Comparison of ENCODE assay signal across 8 cellular contexts in genomic region chr15:89654847-89655805, GRCh38. TPM values are rescaled to one million over a fixed set of nuclear protein-coding genes. Genes with fewer than 3 reads are reported as not detected.
DNase-seq lines count a peak whose midpoint lies in the region; ATAC-seq and TF ChIP-seq lines count a peak whose summit lies in the region.

Gene KIF7, minus strand, starts transcription at chr15:89655467. Its CDS starts 2,537 bp downstream, at chr15:89652930.

- H3K4me2 ChIP-seq in smooth muscle cell = peak within 1 kb of the TSS; percentile 97

- H3K79me2 ChIP-seq in smooth muscle cell (ENCODE audit: low read depth) = peaks cover 11% of the 10 kb centered on the region

- H3K27me3 ChIP-seq in brain microvascular endothelial cell (replicated peaks) = no peaks in the 10 kb centered on the region
- no peaks in the 10 kb centered on the region for H3K27me3 ChIP-seq in smooth muscle cell (ENCODE audit: low read depth)

- no peaks in the 10 kb centered on the region for H3K9me3 ChIP-seq in smooth muscle cell (replicated peaks; ENCODE audit: low read depth)

- peaks cover 3% of the 10 kb centered on the region for H3F3A ChIP-seq in smooth muscle cell (ENCODE audit: low read depth)

- peaks cover 7% of the 10 kb centered on the region for H3K4me1 ChIP-seq in smooth muscle cell (ENCODE audit: low read depth)

- H4K20me1 ChIP-seq in smooth muscle cell (ENCODE audit: low read depth) = peaks cover 6% of the 10 kb centered on the region

- H3K36me3 Mint-ChIP-seq in activated CD4-positive, alpha-beta T cell treated with anti-CD3 and anti-CD28 coated beads, Interleukin-2, amount 10 ng/mL, durations not matched to agents 24 days and 14 days (ENCODE audit: low read depth) = peaks cover 2% of the 10 kb centered on the region
- H3K36me3 Mint-ChIP-seq in immature natural killer cell = peaks cover 0 to 5% (median 0%) of the 10 kb centered on the region in 3 donors

- H3K27ac ChIP-seq in brain microvascular endothelial cell (no peak within 1 kb of the TSS), smooth muscle cell (ENCODE audit: low read depth) (no peak within 1 kb of the TSS)

- peak within 1 kb of the TSS; percentile 66 for H3K9ac ChIP-seq in smooth muscle cell (ENCODE audit: low read depth)

- peaks cover 15% of the 10 kb centered on the region for H3K4me1 Mint-ChIP-seq in activated CD4-positive, alpha-beta T cell treated with anti-CD3 and anti-CD28 coated beads, Interleukin-2, amount 10 ng/mL, durations not matched to agents 24 days and 14 days
- H3K4me1 Mint-ChIP-seq in immature natural killer cell = peaks cover 11 to 16% of the 10 kb centered on the region in 2 donors

- peak within 1 kb of the TSS; percentile 11 for H3K27ac Mint-ChIP-seq in activated CD4-positive, alpha-beta T cell treated with anti-CD3 and anti-CD28 coated beads, Interleukin-2, amount 10 ng/mL, durations not matched to agents 24 days and 14 days
- H3K27ac Mint-ChIP-seq in immature natural killer cell = peak within 1 kb of the TSS in 3 of 6 donors; percentile 22 to 62 (median 49)

- intact Hi-C loops in activated CD4-positive, alpha-beta T cell treated with anti-CD3 and anti-CD28 coated beads, Interleukin-2, amount 10 ng/mL, durations not matched to agents 24 days and 14 days (cut with micrococcal nuclease) = no loop called here

- no peak for ATAC-seq in HG03025 (IDR thresholded peaks at IDR 0.05; ENCODE audit: low FRiP score, unreplicated experiment)
- no peak for ATAC-seq in GM21367 (IDR thresholded peaks at IDR 0.05; ENCODE audit: unreplicated experiment)

- DNase-seq in activated CD4-positive, alpha-beta T cell treated with anti-CD3 and anti-CD28 coated beads, Interleukin-2, amount 10 ng/mL, durations not matched to agents 24 days and 14 days = peak; percentile 70
- no peak for DNase-seq in activated CD4-positive, alpha-beta T cell treated with anti-CD3 and anti-CD28 coated beads for 4 hours
- peak; percentile 86 for DNase-seq in NCI-H2227 (lab: John Stamatoyannopoulos, UW; ENCODE audit: unreplicated experiment)
- peak; percentile 16 for DNase-seq in brain microvascular endothelial cell
- DNase-seq in immature natural killer cell = peak; percentile 32 to 47 (median 38)
- DNase-seq in smooth muscle cell (lab: John Stamatoyannopoulos, UW; ENCODE audit: unreplicated experiment) = peak; percentile 36

- WGBS in smooth muscle cell (ENCODE audit: low lambda C conversion rate) = 2% methylated on average over 64 of the region's 87 CpGs

- H3K4me3 ChIP-seq in brain microvascular endothelial cell (ENCODE audit: low read depth, low read length) (peak within 1 kb of the TSS; percentile 73), smooth muscle cell (peak within 1 kb of the TSS; percentile 89)

- peak within 1 kb of the TSS; percentile 91 for H2AFZ ChIP-seq in smooth muscle cell (ENCODE audit: low read depth)

- in situ Hi-C loops in brain microvascular endothelial cell (cut with HindIII; ENCODE audit: low pct_ligation_motif_present, low sequenced_read_pairs) = no loop called here

- no peak for TF ChIP-seq CTCF in brain microvascular endothelial cell (IDR thresholded peaks at IDR 0.05; ENCODE audit: low read depth, low read length, missing control alignments)
- TF ChIP-seq CTCF in smooth muscle cell (IDR thresholded peaks at IDR 0.05; ENCODE audit: borderline replicate concordance, insufficient read depth, poor library complexity, severe bottlenecking) = no peak

- H3K4me3 Mint-ChIP-seq in activated CD4-positive, alpha-beta T cell treated with anti-CD3 and anti-CD28 coated beads, Interleukin-2, amount 10 ng/mL, durations not matched to agents 24 days and 14 days = peak within 1 kb of the TSS; percentile 82
- H3K4me3 Mint-ChIP-seq in immature natural killer cell = peak within 1 kb of the TSS; percentile 81 to 89 (median 84)

- no peaks in the 10 kb centered on the region for H3K9me3 Mint-ChIP-seq in activated CD4-positive, alpha-beta T cell treated with anti-CD3 and anti-CD28 coated beads, Interleukin-2, amount 10 ng/mL, durations not matched to agents 24 days and 14 days
- H3K9me3 Mint-ChIP-seq in immature natural killer cell = no peaks in the 10 kb centered on the region

- H3K27me3 Mint-ChIP-seq in activated CD4-positive, alpha-beta T cell treated with anti-CD3 and anti-CD28 coated beads, Interleukin-2, amount 10 ng/mL, durations not matched to agents 24 days and 14 days = peaks cover 48% of the 10 kb centered on the region
- H3K27me3 Mint-ChIP-seq in immature natural killer cell (ENCODE audit: low read depth in 3 of 3) = peaks cover 1 to 15% (median 4%) of the 10 kb centered on the region in 3 donors

- peaks cover 3% of the 10 kb centered on the region for H3K36me3 ChIP-seq in brain microvascular endothelial cell (replicated peaks)
- H3K36me3 ChIP-seq in smooth muscle cell (ENCODE audit: low read depth) = no peaks in the 10 kb centered on the region

RNA-seq across cellular contexts. Expression of gene KIF7, which starts in this region (rescaled TPM):
- 1.9 TPM in 2 replicates for total RNA-seq in activated CD4-positive, alpha-beta T cell treated with anti-CD3 and anti-CD28 coated beads, Interleukin-2, amount 10 ng/mL, durations not matched to agents 24 days and 14 days
- polyA plus RNA-seq in immature natural killer cell (under 1 TPM in 1 of 3 donors, not detected in 2; 0.16 TPM), smooth muscle cell (7.4 and 7.6 TPM in 2 replicates)
- total RNA-seq in smooth muscle cell = 4.8 and 7.6 TPM in 2 replicates

Comparison
In these comparisons a context has a peak if more than half of its experiments do, and no peak if none do; other contexts are left out.
1. DNase-seq: peak in activated CD4-positive, alpha-beta T cell treated with anti-CD3 and anti-CD28 coated beads, Interleukin-2, amount 10 ng/mL, durations not matched to agents 24 days and 14 days (single experiment), NCI-H2227 (single experiment), brain microvascular endothelial cell (single experiment) and smooth muscle cell (single experiment); none in activated CD4-positive, alpha-beta T cell treated with anti-CD3 and anti-CD28 coated beads for 4 hours (0 of 2).
2. Peak in DNase-seq in immature natural killer cell; RNA of the gene not detected or under 1 TPM.